1 cellular context compared by ENCODE assay signal in genomic region chr14:55097894-55098560, GRCh38.
A peak's percentile ranks its signal among the peaks of the same experiment; 100 is the strongest.
TF ChIP-seq lines count a peak whose summit lies in the region.

No MANE protein-coding gene starts in this region.

TF ChIP-seq in GM12878, 131 proteins besides CTCF, POLR2A, EP300 and RAD21 (continued from another document and continues in another):
- TF ChIP-seq CUX1 (IDR thresholded peaks at IDR 0.05; ENCODE audit: insufficient replicate concordance, low read depth, low read length) (no peak), CBFB (IDR thresholded peaks at IDR 0.05; ENCODE audit: low read depth) (0 out of 2 replicates have a peak, but pooled peaks have one; percentile 71), MTA2 (IDR thresholded peaks at IDR 0.05; ENCODE audit: low read depth) (peak; percentile 94), TBL1XR1 (IDR thresholded peaks at IDR 0.05; ENCODE audit: low read depth, low read length) (no peak; the same call in 1 of the 2 replicates), BHLHE40 (IDR thresholded peaks at IDR 0.05; ENCODE audit: borderline replicate concordance in 1 of 2, low read depth in 2 of 2, low read length in 1 of 2) (peak; percentile 94 to 95), GABPA (IDR thresholded peaks at IDR 0.05; ENCODE audit: low read depth) (peak; percentile 37; the same call in 1 of the 2 replicates), NBN (IDR thresholded peaks at IDR 0.05) (peak; percentile 92; the same call in 1 of the 2 replicates), ASH2L (IDR thresholded peaks at IDR 0.05; ENCODE audit: borderline replicate concordance, low read depth) (no peak; the same call in 1 of the 2 replicates), PML (IDR thresholded peaks at IDR 0.05; ENCODE audit: low read length) (0 out of 2 replicates have a peak, but pooled peaks have one; percentile 20), CREM (IDR thresholded peaks at IDR 0.05; ENCODE audit: low read depth) (peak; percentile 52; the same call in 1 of the 2 replicates), ZNF622 (IDR thresholded peaks at IDR 0.05) (no peak), DPF2 (IDR thresholded peaks at IDR 0.05) (peak; percentile 89), SUPT20H (IDR thresholded peaks at IDR 0.05; ENCODE audit: borderline replicate concordance, control insufficient read depth, low read depth, low read length) (no peak), HCFC1 (IDR thresholded peaks at IDR 0.05; ENCODE audit: low read length) (no peak), WRNIP1 (IDR thresholded peaks at IDR 0.05; ENCODE audit: borderline replicate concordance, low read depth, low read length) (no peak), TCF7 (IDR thresholded peaks at IDR 0.05; ENCODE audit: borderline replicate concordance) (no peak), EGR1 (IDR thresholded peaks at IDR 0.05; ENCODE audit: borderline replicate concordance in 1 of 2, low read depth in 2 of 2, low read length in 2 of 2) (no peak), ATF2 (IDR thresholded peaks at IDR 0.05; ENCODE audit: low read length) (peak; percentile 68), RELA (IDR thresholded peaks at IDR 0.05; ENCODE audit: borderline replicate concordance, partially characterized antibody) (no peak), CEBPZ (IDR thresholded peaks at IDR 0.05; ENCODE audit: low read depth, low read length) (no peak), IRF4 (IDR thresholded peaks at IDR 0.05; ENCODE audit: low read depth, low read length) (peak; percentile 93), BMI1 (IDR thresholded peaks at IDR 0.05; ENCODE audit: borderline replicate concordance) (0 out of 2 replicates have a peak, but pooled peaks have one; percentile 22), ZNF384 (IDR thresholded peaks at IDR 0.05; ENCODE audit: borderline replicate concordance, low read depth, low read length) (no peak), TARDBP (IDR thresholded peaks at IDR 0.05; ENCODE audit: borderline replicate concordance) (no peak)
- TF ChIP-seq, protein P1, sequence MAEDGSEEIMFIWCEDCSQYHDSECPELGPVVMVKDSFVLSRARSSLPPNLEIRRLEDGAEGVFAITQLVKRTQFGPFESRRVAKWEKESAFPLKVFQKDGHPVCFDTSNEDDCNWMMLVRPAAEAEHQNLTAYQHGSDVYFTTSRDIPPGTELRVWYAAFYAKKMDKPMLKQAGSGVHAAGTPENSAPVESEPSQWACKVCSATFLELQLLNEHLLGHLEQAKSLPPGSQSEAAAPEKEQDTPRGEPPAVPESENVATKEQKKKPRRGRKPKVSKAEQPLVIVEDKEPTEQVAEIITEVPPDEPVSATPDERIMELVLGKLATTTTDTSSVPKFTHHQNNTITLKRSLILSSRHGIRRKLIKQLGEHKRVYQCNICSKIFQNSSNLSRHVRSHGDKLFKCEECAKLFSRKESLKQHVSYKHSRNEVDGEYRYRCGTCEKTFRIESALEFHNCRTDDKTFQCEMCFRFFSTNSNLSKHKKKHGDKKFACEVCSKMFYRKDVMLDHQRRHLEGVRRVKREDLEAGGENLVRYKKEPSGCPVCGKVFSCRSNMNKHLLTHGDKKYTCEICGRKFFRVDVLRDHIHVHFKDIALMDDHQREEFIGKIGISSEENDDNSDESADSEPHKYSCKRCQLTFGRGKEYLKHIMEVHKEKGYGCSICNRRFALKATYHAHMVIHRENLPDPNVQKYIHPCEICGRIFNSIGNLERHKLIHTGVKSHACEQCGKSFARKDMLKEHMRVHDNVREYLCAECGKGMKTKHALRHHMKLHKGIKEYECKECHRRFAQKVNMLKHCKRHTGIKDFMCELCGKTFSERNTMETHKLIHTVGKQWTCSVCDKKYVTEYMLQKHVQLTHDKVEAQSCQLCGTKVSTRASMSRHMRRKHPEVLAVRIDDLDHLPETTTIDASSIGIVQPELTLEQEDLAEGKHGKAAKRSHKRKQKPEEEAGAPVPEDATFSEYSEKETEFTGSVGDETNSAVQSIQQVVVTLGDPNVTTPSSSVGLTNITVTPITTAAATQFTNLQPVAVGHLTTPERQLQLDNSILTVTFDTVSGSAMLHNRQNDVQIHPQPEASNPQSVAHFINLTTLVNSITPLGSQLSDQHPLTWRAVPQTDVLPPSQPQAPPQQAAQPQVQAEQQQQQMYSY (CRISPR knock-in tag; IDR thresholded peaks at IDR 0.05) = no peak
- TF ChIP-seq, protein P2, sequence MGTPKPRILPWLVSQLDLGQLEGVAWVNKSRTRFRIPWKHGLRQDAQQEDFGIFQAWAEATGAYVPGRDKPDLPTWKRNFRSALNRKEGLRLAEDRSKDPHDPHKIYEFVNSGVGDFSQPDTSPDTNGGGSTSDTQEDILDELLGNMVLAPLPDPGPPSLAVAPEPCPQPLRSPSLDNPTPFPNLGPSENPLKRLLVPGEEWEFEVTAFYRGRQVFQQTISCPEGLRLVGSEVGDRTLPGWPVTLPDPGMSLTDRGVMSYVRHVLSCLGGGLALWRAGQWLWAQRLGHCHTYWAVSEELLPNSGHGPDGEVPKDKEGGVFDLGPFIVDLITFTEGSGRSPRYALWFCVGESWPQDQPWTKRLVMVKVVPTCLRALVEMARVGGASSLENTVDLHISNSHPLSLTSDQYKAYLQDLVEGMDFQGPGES (IDR thresholded peaks at IDR 0.05) = no peak
- TF ChIP-seq, protein P3, sequence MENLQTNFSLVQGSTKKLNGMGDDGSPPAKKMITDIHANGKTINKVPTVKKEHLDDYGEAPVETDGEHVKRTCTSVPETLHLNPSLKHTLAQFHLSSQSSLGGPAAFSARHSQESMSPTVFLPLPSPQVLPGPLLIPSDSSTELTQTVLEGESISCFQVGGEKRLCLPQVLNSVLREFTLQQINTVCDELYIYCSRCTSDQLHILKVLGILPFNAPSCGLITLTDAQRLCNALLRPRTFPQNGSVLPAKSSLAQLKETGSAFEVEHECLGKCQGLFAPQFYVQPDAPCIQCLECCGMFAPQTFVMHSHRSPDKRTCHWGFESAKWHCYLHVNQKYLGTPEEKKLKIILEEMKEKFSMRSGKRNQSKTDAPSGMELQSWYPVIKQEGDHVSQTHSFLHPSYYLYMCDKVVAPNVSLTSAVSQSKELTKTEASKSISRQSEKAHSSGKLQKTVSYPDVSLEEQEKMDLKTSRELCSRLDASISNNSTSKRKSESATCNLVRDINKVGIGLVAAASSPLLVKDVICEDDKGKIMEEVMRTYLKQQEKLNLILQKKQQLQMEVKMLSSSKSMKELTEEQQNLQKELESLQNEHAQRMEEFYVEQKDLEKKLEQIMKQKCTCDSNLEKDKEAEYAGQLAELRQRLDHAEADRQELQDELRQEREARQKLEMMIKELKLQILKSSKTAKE (IDR thresholded peaks at IDR 0.05; ENCODE audit: low read depth, poor library complexity, severe bottlenecking) = peak; percentile 91
- TF ChIP-seq, protein P4, sequence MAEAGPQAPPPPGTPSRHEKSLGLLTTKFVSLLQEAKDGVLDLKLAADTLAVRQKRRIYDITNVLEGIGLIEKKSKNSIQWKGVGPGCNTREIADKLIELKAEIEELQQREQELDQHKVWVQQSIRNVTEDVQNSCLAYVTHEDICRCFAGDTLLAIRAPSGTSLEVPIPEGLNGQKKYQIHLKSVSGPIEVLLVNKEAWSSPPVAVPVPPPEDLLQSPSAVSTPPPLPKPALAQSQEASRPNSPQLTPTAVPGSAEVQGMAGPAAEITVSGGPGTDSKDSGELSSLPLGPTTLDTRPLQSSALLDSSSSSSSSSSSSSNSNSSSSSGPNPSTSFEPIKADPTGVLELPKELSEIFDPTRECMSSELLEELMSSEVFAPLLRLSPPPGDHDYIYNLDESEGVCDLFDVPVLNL (IDR thresholded peaks at IDR 0.05; ENCODE audit: low read depth, low read length) = no peak
- TF ChIP-seq, protein P5, sequence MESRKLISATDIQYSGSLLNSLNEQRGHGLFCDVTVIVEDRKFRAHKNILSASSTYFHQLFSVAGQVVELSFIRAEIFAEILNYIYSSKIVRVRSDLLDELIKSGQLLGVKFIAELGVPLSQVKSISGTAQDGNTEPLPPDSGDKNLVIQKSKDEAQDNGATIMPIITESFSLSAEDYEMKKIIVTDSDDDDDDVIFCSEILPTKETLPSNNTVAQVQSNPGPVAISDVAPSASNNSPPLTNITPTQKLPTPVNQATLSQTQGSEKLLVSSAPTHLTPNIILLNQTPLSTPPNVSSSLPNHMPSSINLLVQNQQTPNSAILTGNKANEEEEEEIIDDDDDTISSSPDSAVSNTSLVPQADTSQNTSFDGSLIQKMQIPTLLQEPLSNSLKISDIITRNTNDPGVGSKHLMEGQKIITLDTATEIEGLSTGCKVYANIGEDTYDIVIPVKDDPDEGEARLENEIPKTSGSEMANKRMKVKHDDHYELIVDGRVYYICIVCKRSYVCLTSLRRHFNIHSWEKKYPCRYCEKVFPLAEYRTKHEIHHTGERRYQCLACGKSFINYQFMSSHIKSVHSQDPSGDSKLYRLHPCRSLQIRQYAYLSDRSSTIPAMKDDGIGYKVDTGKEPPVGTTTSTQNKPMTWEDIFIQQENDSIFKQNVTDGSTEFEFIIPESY (IDR thresholded peaks at IDR 0.05) = no peak
- TF ChIP-seq, protein P6, sequence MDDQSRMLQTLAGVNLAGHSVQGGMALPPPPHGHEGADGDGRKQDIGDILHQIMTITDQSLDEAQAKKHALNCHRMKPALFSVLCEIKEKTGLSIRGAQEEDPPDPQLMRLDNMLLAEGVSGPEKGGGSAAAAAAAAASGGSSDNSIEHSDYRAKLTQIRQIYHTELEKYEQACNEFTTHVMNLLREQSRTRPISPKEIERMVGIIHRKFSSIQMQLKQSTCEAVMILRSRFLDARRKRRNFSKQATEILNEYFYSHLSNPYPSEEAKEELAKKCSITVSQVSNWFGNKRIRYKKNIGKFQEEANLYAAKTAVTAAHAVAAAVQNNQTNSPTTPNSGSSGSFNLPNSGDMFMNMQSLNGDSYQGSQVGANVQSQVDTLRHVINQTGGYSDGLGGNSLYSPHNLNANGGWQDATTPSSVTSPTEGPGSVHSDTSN (IDR thresholded peaks at IDR 0.05; ENCODE audit: insufficient replicate concordance, low read depth, low read length) = peak; percentile 76
- TF ChIP-seq, protein P7, sequence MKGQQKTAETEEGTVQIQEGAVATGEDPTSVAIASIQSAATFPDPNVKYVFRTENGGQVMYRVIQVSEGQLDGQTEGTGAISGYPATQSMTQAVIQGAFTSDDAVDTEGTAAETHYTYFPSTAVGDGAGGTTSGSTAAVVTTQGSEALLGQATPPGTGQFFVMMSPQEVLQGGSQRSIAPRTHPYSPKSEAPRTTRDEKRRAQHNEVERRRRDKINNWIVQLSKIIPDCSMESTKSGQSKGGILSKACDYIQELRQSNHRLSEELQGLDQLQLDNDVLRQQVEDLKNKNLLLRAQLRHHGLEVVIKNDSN (IDR thresholded peaks at IDR 0.05; ENCODE audit: borderline replicate concordance, extremely low read length, insufficient read depth, low read depth, low read length) = no peak
